ENCODE assay signal across 24 cellular contexts in genomic region chr3:78879516-78879860, GRCh38.
DNase-seq lines count a peak whose midpoint lies in the region; ATAC-seq, FAIRE-seq and TF ChIP-seq lines count a peak whose summit lies in the region.
"Had no signal": no experiment of that assay in that cellular context is flagged by ENCODE, and none has a peak within 500 bp of the region (broad histone marks: within the 10 kb centered on the region; RNA-seq: fewer than 3 reads in every experiment).

No MANE protein-coding gene starts in this region.

- in situ Hi-C loops in G401 (cut with HindIII; ENCODE audit: low sequenced_read_pairs), result no loop called here

- TF ChIP-seq CTCF in chondrocyte (IDR thresholded peaks at IDR 0.05), result no peak
- no peak for TF ChIP-seq CTCF in retinal pigment epithelial cell (conservative IDR thresholded peaks at IDR 0.05; ENCODE audit: low read depth, low read length)

- H3K4me1 Mint-ChIP-seq in chondrocyte (ENCODE audit: low read depth), result peaks cover 47% of the 10 kb centered on the region
- H3K4me1 Mint-ChIP-seq: CD4-positive, CD25-positive, alpha-beta regulatory T cell had no signal

- ATAC-seq in HG02938 (IDR thresholded peaks at IDR 0.05; ENCODE audit: unreplicated experiment), result no peak
- no peak for ATAC-seq in HG02852 (IDR thresholded peaks at IDR 0.05; ENCODE audit: unreplicated experiment)
- ATAC-seq: HCT116 had no signal

- no peak overlapping the region for H3K4me3 ChIP-seq in retinal pigment epithelial cell (ENCODE audit: low read length)
- H3K4me3 ChIP-seq: breast epithelium, ovary, sigmoid colon, uterus had no signal

- DNase-seq in G401 (ENCODE audit: low spot score), result peak; percentile 39
- DNase-seq in NCI-H2171 (lab: John Stamatoyannopoulos, UW), result peak; percentile 40
- no peak for DNase-seq in chondrocyte (ENCODE audit: low spot score)
- DNase-seq in retinal pigment epithelial cell (ENCODE audit: low read depth), result peak; percentile 66
- DNase-seq in GM19239 (ENCODE audit: insufficient read length, low spot score), result no peak
- DNase-seq: activated CD4-positive, alpha-beta memory T cell treated with anti-CD3 and anti-CD28 coated beads for 36 hours; activated CD4-positive, CD25-positive, alpha-beta regulatory T cell; activated gamma-delta T cell; activated T-cell treated with anti-CD3 and anti-CD28 coated beads for 4 hours; CD4-positive, CD25-positive, alpha-beta regulatory T cell; cortex of kidney; GF-D8; kidney glomerular epithelial cell; NCI-H2029 treated with DMSO at 0.1 percent for 48 hours; NCI-H774; OCI-M1; ovary; sigmoid colon; T1000; uterus had no signal

- H3K36me3 Mint-ChIP-seq in chondrocyte (ENCODE audit: low read depth), result no peaks in the 10 kb centered on the region
- H3K36me3 Mint-ChIP-seq: activated CD4-positive, alpha-beta memory T cell treated with anti-CD3 and anti-CD28 coated beads for 36 hours; CD4-positive, CD25-positive, alpha-beta regulatory T cell had no signal

- H3K27ac Mint-ChIP-seq in chondrocyte (ENCODE audit: unreplicated experiment), result peak overlapping the region; percentile 18
- H3K27ac Mint-ChIP-seq: activated CD4-positive, alpha-beta memory T cell treated with anti-CD3 and anti-CD28 coated beads for 36 hours; CD4-positive, CD25-positive, alpha-beta regulatory T cell had no signal

- H3K27me3 Mint-ChIP-seq in chondrocyte (ENCODE audit: low read depth), result no peaks in the 10 kb centered on the region
- H3K27me3 Mint-ChIP-seq: activated CD4-positive, alpha-beta memory T cell treated with anti-CD3 and anti-CD28 coated beads for 36 hours; CD4-positive, CD25-positive, alpha-beta regulatory T cell had no signal

- H3K9me3 Mint-ChIP-seq in chondrocyte (ENCODE audit: low read depth), result no peaks in the 10 kb centered on the region

- no peak for FAIRE-seq in GM19239 (lab: Jason Lieb, UNC)

- H3K4me3 Mint-ChIP-seq in chondrocyte (ENCODE audit: unreplicated experiment), result no peak overlapping the region
- H3K4me3 Mint-ChIP-seq: activated CD4-positive, alpha-beta memory T cell treated with anti-CD3 and anti-CD28 coated beads for 36 hours; CD4-positive, CD25-positive, alpha-beta regulatory T cell had no signal

Comparison
In these comparisons a context has a peak if more than half of its experiments do, and no peak if none do; other contexts are left out.
1. DNase-seq: peak in G401 (single experiment), NCI-H2171 (single experiment) and retinal pigment epithelial cell (single experiment); none in chondrocyte (single experiment) and GM19239 (single experiment).